In the genomic region with DNA sequence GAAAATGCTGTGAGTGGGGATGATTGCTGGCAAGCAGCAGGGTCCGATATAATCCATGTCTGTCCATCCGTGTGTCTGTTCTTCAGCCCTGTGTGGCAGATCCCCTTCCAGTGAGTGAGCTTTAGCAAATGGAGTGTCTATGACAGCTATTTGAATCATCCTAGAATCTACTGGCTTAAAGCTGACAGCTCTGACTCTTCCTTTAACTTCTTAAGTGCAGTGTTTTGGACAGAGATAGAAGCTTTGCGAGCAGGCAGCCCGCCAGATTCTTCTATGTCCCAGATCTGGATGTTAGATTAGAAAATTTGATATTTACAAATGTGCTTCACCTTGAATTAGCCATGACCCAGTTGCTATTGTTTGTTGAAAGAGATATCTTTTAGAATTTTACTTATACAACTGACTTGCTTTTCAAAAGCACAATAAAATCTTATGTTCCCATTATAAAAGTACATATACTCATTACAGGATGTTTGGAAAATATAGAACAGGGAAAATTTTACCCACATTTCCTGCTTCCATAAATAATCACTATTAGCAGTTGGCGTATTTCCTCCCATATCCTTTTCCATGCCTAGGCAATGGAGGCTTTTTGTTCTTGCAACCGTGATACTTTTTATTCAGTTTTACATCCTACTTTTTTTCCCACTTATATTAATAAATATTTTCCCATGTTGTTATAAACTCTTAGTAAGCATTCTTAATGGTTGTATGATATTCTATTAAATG, we compare ENCODE assay signal across 1 cellular context.
TF ChIP-seq lines count a peak whose summit lies in the region.

No MANE protein-coding gene starts in this region.

TF ChIP-seq in SK-N-SH treated with all-trans-retinoic acid at 6 μM for 48 hours, 23 proteins besides CTCF, POLR2A, EP300 and RAD21 (continued from another document):
- TF ChIP-seq, protein P1, sequence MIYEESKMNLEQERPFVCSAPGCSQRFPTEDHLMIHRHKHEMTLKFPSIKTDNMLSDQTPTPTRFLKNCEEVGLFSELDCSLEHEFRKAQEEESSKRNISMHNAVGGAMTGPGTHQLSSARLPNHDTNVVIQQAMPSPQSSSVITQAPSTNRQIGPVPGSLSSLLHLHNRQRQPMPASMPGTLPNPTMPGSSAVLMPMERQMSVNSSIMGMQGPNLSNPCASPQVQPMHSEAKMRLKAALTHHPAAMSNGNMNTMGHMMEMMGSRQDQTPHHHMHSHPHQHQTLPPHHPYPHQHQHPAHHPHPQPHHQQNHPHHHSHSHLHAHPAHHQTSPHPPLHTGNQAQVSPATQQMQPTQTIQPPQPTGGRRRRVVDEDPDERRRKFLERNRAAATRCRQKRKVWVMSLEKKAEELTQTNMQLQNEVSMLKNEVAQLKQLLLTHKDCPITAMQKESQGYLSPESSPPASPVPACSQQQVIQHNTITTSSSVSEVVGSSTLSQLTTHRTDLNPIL (CRISPR knock-in tag; IDR thresholded peaks at IDR 0.05; ENCODE audit: low read depth), result no peak
